ENCODE assay signal across 14 cellular contexts in genomic region chr11:34426766-34427170, GRCh38. TPM values are rescaled to one million over a fixed set of nuclear protein-coding genes. Genes with fewer than 3 reads are reported as not detected.
DNase-seq lines count a peak whose midpoint lies in the region; ATAC-seq, FAIRE-seq and TF ChIP-seq lines count a peak whose summit lies in the region.
"Had no signal": no experiment of that assay in that cellular context is flagged by ENCODE, and none has a peak within 500 bp of the region (broad histone marks: within the 10 kb centered on the region; RNA-seq: fewer than 3 reads in every experiment).

No MANE protein-coding gene starts in this region.

- H3K4me1 ChIP-seq in neuronal stem cell (ENCODE audit: control insufficient read depth in 2 of 2, insufficient read depth in 1 of 2, low read depth in 1 of 2, low read length in 2 of 2) (no peaks in the 10 kb centered on the region), trophoblast cell (ENCODE audit: control insufficient read depth in 1 of 2, insufficient read depth in 2 of 2, low read length in 2 of 2) (no peaks in the 10 kb centered on the region)
- H3K4me1 ChIP-seq: transverse colon had no signal

- peaks cover 15% of the 10 kb centered on the region for H3K4me1 Mint-ChIP-seq in nephron
- H3K4me1 Mint-ChIP-seq in natural killer cell treated with Interleukin-12 subunit alpha and Interleukin-12 subunit beta and Interleukin-15 and Interleukin-18, amount 100 ng/mL, for 72 hours (ENCODE audit: low read depth in 2 of 2), result no peaks in the 10 kb centered on the region

- H3K27me3 ChIP-seq in HL-60 (ENCODE audit: insufficient read depth, poor library complexity, severe bottlenecking) (no peaks in the 10 kb centered on the region), neuronal stem cell (ENCODE audit: control insufficient read depth in 3 of 3, insufficient read depth in 3 of 3, low read depth in 1 of 3, low read length in 3 of 3) (peaks cover 0 to 8% (median 0%) of the 10 kb centered on the region in 3 experiments), trophoblast cell (ENCODE audit: insufficient read depth, low read length) (no peaks in the 10 kb centered on the region)
- H3K27me3 ChIP-seq: transverse colon had no signal

- no peak for TF ChIP-seq CTCF in HL-60 (IDR thresholded peaks at IDR 0.05; ENCODE audit: insufficient read depth, low read length)
- no peak for TF ChIP-seq CTCF in nephron (IDR thresholded peaks at IDR 0.05; ENCODE audit: unreplicated experiment in 3 of 3)

- no peaks in the 10 kb centered on the region for H3K36me3 Mint-ChIP-seq in nephron (ENCODE audit: low read depth)
- H3K36me3 Mint-ChIP-seq in natural killer cell treated with Interleukin-12 subunit alpha and Interleukin-12 subunit beta and Interleukin-15 and Interleukin-18, amount 100 ng/mL, for 72 hours, result no peaks in the 10 kb centered on the region

- H3K27me3 Mint-ChIP-seq in nephron (ENCODE audit: low read depth), result peaks cover 4% of the 10 kb centered on the region
- peaks cover 16 to 26% of the 10 kb centered on the region in 2 donors for H3K27me3 Mint-ChIP-seq in natural killer cell treated with Interleukin-12 subunit alpha and Interleukin-12 subunit beta and Interleukin-15 and Interleukin-18, amount 100 ng/mL, for 72 hours

- no peaks in the 10 kb centered on the region for H3K9me3 Mint-ChIP-seq in nephron
- no peaks in the 10 kb centered on the region for H3K9me3 Mint-ChIP-seq in natural killer cell treated with Interleukin-12 subunit alpha and Interleukin-12 subunit beta and Interleukin-15 and Interleukin-18, amount 100 ng/mL, for 72 hours
- H3K9me3 Mint-ChIP-seq: CD8-positive, alpha-beta memory T cell had no signal

- peak; percentile 94 for FAIRE-seq in endometrium (lab: Jason Lieb, UNC)

- H3K4ac ChIP-seq in neuronal stem cell (ENCODE audit: low read length) (no peak overlapping the region), trophoblast cell (ENCODE audit: low read depth, low read length) (no peak overlapping the region)

- H3K14ac ChIP-seq in neuronal stem cell (ENCODE audit: low read length), result no peak overlapping the region
- no peak overlapping the region for H3K14ac ChIP-seq in trophoblast cell (ENCODE audit: low read length)

- H4K91ac ChIP-seq in neuronal stem cell (ENCODE audit: low read depth, low read length, poor library complexity), result no peak overlapping the region
- no peak overlapping the region for H4K91ac ChIP-seq in trophoblast cell (ENCODE audit: low read depth, low read length)

- peak overlapping the region; percentile 89 for H3K27ac ChIP-seq in HL-60 (replicated peaks)
- no peak overlapping the region for H3K27ac ChIP-seq in neuronal stem cell (replicated peaks; ENCODE audit: low read length)
- H3K27ac ChIP-seq in trophoblast cell (ENCODE audit: low read depth, low read length), result no peak overlapping the region
- H3K27ac ChIP-seq: KMS-11, transverse colon had no signal

- H2BK12ac ChIP-seq in neuronal stem cell (ENCODE audit: low read length), result no peak overlapping the region
- H2BK12ac ChIP-seq in trophoblast cell (ENCODE audit: low read length), result no peak overlapping the region

- H3K18ac ChIP-seq in neuronal stem cell (ENCODE audit: low read length) (no peak overlapping the region), trophoblast cell (ENCODE audit: low read length) (no peak overlapping the region)

- H3K4me3 ChIP-seq in HL-60 (replicated peaks; ENCODE audit: insufficient read depth, low read length) (no peak overlapping the region), neuronal stem cell (ENCODE audit: low read length in 2 of 2) (no peak overlapping the region), trophoblast cell (ENCODE audit: low read depth, low read length) (no peak overlapping the region)
- H3K4me3 ChIP-seq: transverse colon had no signal

- DNase-seq in AG08395 (ENCODE audit: low spot score), result peak; percentile 80
- no peak for DNase-seq in HL-60 (ENCODE audit: low read depth in 1 of 2, low spot score in 1 of 2)
- no peak for DNase-seq in neuronal stem cell (ENCODE audit: low spot score)
- DNase-seq in trophoblast cell, result no peak
- no peak for DNase-seq in natural killer cell treated with Interleukin-12 subunit alpha and Interleukin-12 subunit beta and Interleukin-15 and Interleukin-18, amount 100 ng/mL, for 72 hours (ENCODE audit: low spot score)
- DNase-seq: activated CD8-positive, alpha-beta memory T cell treated with anti-CD3 and anti-CD28 coated beads, Interleukin-2, amount 50 U/mL, for 4 hours; CD8-positive, alpha-beta memory T cell; RPMI8226; transverse colon had no signal

- no peak for ATAC-seq in GM21619 (IDR thresholded peaks at IDR 0.05; ENCODE audit: unreplicated experiment)
- ATAC-seq in natural killer cell treated with Interleukin-12 subunit alpha and Interleukin-12 subunit beta and Interleukin-15 and Interleukin-18, amount 100 ng/mL, for 72 hours, result no peak
- ATAC-seq: HCT116 had no signal

- no peak overlapping the region for H3K23ac ChIP-seq in neuronal stem cell (ENCODE audit: low read depth, low read length, poor library complexity)
- H3K23ac ChIP-seq in trophoblast cell (ENCODE audit: low read length), result no peak overlapping the region

- no peak overlapping the region for H2BK5ac ChIP-seq in neuronal stem cell (ENCODE audit: low read length)
- H2BK5ac ChIP-seq in trophoblast cell (ENCODE audit: low read depth, low read length, poor library complexity), result no peak overlapping the region

- H2BK120ac ChIP-seq in neuronal stem cell (ENCODE audit: low read depth, low read length), result no peak overlapping the region
- H2BK120ac ChIP-seq in trophoblast cell (ENCODE audit: insufficient read depth, low read length, poor library complexity), result no peak overlapping the region

- H4K8ac ChIP-seq in neuronal stem cell (ENCODE audit: low read depth, low read length) (no peak overlapping the region), trophoblast cell (ENCODE audit: low read depth, low read length) (no peak overlapping the region)

- H3K79me1 ChIP-seq in neuronal stem cell (ENCODE audit: low read depth, low read length) (no peaks in the 10 kb centered on the region), trophoblast cell (ENCODE audit: low read length) (no peaks in the 10 kb centered on the region)

- no peak overlapping the region for H2BK15ac ChIP-seq in neuronal stem cell (ENCODE audit: low read length)

- no peak overlapping the region for H4K12ac ChIP-seq in trophoblast cell (ENCODE audit: low read depth, low read length)

- H2AK5ac ChIP-seq in neuronal stem cell (ENCODE audit: low read depth, low read length) (no peak overlapping the region), trophoblast cell (ENCODE audit: low read length) (no peak overlapping the region)

- no peak overlapping the region for H3K4me3 Mint-ChIP-seq in nephron
- no peak overlapping the region for H3K4me3 Mint-ChIP-seq in natural killer cell treated with Interleukin-12 subunit alpha and Interleukin-12 subunit beta and Interleukin-15 and Interleukin-18, amount 100 ng/mL, for 72 hours
- H3K4me3 Mint-ChIP-seq: CD8-positive, alpha-beta memory T cell had no signal

- H3K36me3 ChIP-seq in neuronal stem cell (replicated peaks in 1 of 2; ENCODE audit: control insufficient read depth in 2 of 2, insufficient read depth in 2 of 2, low read length in 2 of 2), result no peaks in the 10 kb centered on the region
- no peaks in the 10 kb centered on the region for H3K36me3 ChIP-seq in trophoblast cell (ENCODE audit: control insufficient read depth in 1 of 2, insufficient read depth in 2 of 2, low read length in 2 of 2)
- H3K36me3 ChIP-seq: transverse colon had no signal

- H3K27ac Mint-ChIP-seq in nephron, result peak overlapping the region; percentile 67 to 84 (median 79)
- no peak overlapping the region for H3K27ac Mint-ChIP-seq in natural killer cell treated with Interleukin-12 subunit alpha and Interleukin-12 subunit beta and Interleukin-15 and Interleukin-18, amount 100 ng/mL, for 72 hours

- no peaks in the 10 kb centered on the region for H3K79me2 ChIP-seq in trophoblast cell (ENCODE audit: control insufficient read depth, insufficient read depth, low read length, poor library complexity)

- no peak overlapping the region for H3K9ac ChIP-seq in neuronal stem cell (ENCODE audit: low read depth, low read length, poor library complexity)
- H3K9ac ChIP-seq in trophoblast cell (ENCODE audit: low read length), result no peak overlapping the region
- H3K9ac ChIP-seq: KMS-11 had no signal

- no peak overlapping the region for H3K4me2 ChIP-seq in neuronal stem cell (ENCODE audit: insufficient read depth, low read length, poor library complexity, severe bottlenecking)
- no peak overlapping the region for H3K4me2 ChIP-seq in trophoblast cell (ENCODE audit: low read length)
- H3K4me2 ChIP-seq: KMS-11 had no signal

- H2AFZ ChIP-seq in neuronal stem cell (ENCODE audit: low read length), result no peak overlapping the region
- no peak overlapping the region for H2AFZ ChIP-seq in trophoblast cell (ENCODE audit: insufficient read depth, low read length, poor library complexity)

- no CpG with 5 or more reads among the region's 3 CpGs for WGBS in neuronal stem cell (ENCODE audit: extremely low coverage in 2 of 2, insufficient read length in 2 of 2, insufficient replicate concordance in 1 of 2), 2 donors
- no CpG with 5 or more reads among the region's 3 CpGs for WGBS in trophoblast cell (ENCODE audit: extremely low coverage, insufficient coverage, insufficient read length)

- H3K9me3 ChIP-seq in neuronal stem cell (replicated peaks in 1 of 2; ENCODE audit: control insufficient read depth in 2 of 2, insufficient read depth in 1 of 2, low read depth in 1 of 2, low read length in 2 of 2), result no peaks in the 10 kb centered on the region
- peaks cover 5% of the 10 kb centered on the region for H3K9me3 ChIP-seq in trophoblast cell (ENCODE audit: insufficient read depth, low read depth, low read length)
- H3K9me3 ChIP-seq: transverse colon had no signal

RNA-seq across cellular contexts. Expression of gene CAT, which starts 12.0 kb away (rescaled TPM):
- polyA plus RNA-seq in neuronal stem cell (2013, experiment 1 of 2), result 15.7 TPM
- 15.9 TPM for polyA plus RNA-seq in neuronal stem cell (2013, experiment 2 of 2)
- 2.6 TPM in 2 replicates for polyA plus RNA-seq in trophoblast cell (2013)
- total RNA-seq in natural killer cell treated with Interleukin-12 subunit alpha and Interleukin-12 subunit beta and Interleukin-15 and Interleukin-18, amount 100 ng/mL, for 72 hours, result 10 to 100 TPM; 11.2 to 22.2 TPM

Comparison
In these comparisons a context has a peak if more than half of its experiments do, and no peak if none do; other contexts are left out.
1. H3K27ac Mint-ChIP-seq: peak in nephron (3 of 3); none in natural killer cell treated with Interleukin-12 subunit alpha and Interleukin-12 subunit beta and Interleukin-15 and Interleukin-18, amount 100 ng/mL, for 72 hours (0 of 2).